In genomic region chr5:168878121-168878520, GRCh38 we compare ENCODE assay signal across 9 cellular contexts.
"Had no signal": no experiment of that assay in that cellular context is flagged by ENCODE, and none has a peak within 500 bp of the region (broad histone marks: within the 10 kb centered on the region; RNA-seq: fewer than 3 reads in every experiment).

No MANE protein-coding gene starts in this region.

- H3K4me1 Mint-ChIP-seq: stimulated activated effector memory CD8-positive, alpha-beta T cell treated with anti-CD3 and anti-CD28 coated beads, Interleukin-12 subunit alpha, Interleukin-12 subunit beta, amount 100 ng/mL, for 72 hours had no signal

- DNase-seq: activated CD4-positive, alpha-beta T cell treated with anti-CD3 and anti-CD28 coated beads, Interleukin-2, amount 50 U/mL, for 1 hour; activated naive CD4-positive, alpha-beta T cell treated with anti-CD3 and anti-CD28 coated beads, Interleukin-2, amount 50 U/mL, for 16 hours; central memory CD4-positive, alpha-beta T cell; effector CD8-positive, alpha-beta T cell; left ventricle myocardium superior; mesenchymal stem cell; T-helper 17 cell had no signal

- H3K27ac Mint-ChIP-seq: activated T-helper 2 cell treated with anti-CD3 and anti-CD28 coated beads, Interferon-gamma antibody, Interleukin-2, Interleukin-4, amounts not matched to agents 10 μg/mL and 5 μg/mL and 100 μg/mL, durations not matched to agents 14 hours and 24 hours and 36 hours; stimulated activated effector memory CD8-positive, alpha-beta T cell treated with anti-CD3 and anti-CD28 coated beads, Interleukin-12 subunit alpha, Interleukin-12 subunit beta, amount 100 ng/mL, for 72 hours; T-helper 17 cell had no signal

- H3K36me3 Mint-ChIP-seq: stimulated activated effector memory CD8-positive, alpha-beta T cell treated with anti-CD3 and anti-CD28 coated beads, Interleukin-12 subunit alpha, Interleukin-12 subunit beta, amount 100 ng/mL, for 72 hours had no signal

- H3K4me3 Mint-ChIP-seq: stimulated activated effector memory CD8-positive, alpha-beta T cell treated with anti-CD3 and anti-CD28 coated beads, Interleukin-12 subunit alpha, Interleukin-12 subunit beta, amount 100 ng/mL, for 72 hours; T-helper 17 cell had no signal

- ATAC-seq: left ventricle myocardium superior; stimulated activated effector memory CD8-positive, alpha-beta T cell treated with anti-CD3 and anti-CD28 coated beads, Interleukin-12 subunit alpha, Interleukin-12 subunit beta, amount 100 ng/mL, for 72 hours; T-helper 17 cell had no signal

- H3K9me3 Mint-ChIP-seq: activated T-helper 2 cell treated with anti-CD3 and anti-CD28 coated beads, Interferon-gamma antibody, Interleukin-2, Interleukin-4, amounts not matched to agents 10 μg/mL and 5 μg/mL and 100 μg/mL, durations not matched to agents 14 hours and 24 hours and 36 hours; stimulated activated effector memory CD8-positive, alpha-beta T cell treated with anti-CD3 and anti-CD28 coated beads, Interleukin-12 subunit alpha, Interleukin-12 subunit beta, amount 100 ng/mL, for 72 hours had no signal
